ENCODE assay signal across 16 cellular contexts in genomic region chr2:134146620-134147019, GRCh38.
A peak's percentile ranks its signal among the peaks of the same experiment; 100 is the strongest.
DNase-seq lines count a peak whose midpoint lies in the region; ATAC-seq lines count a peak whose summit lies in the region.
"Had no signal": no experiment of that assay in that cellular context is flagged by ENCODE, and none has a peak within 500 bp of the region (broad histone marks: within the 10 kb centered on the region; RNA-seq: fewer than 3 reads in every experiment).

No MANE protein-coding gene starts in this region.

- H3K23ac ChIP-seq in trophoblast cell (ENCODE audit: low read length): no peak overlapping the region

- peaks cover 2% of the 10 kb centered on the region for H3K79me1 ChIP-seq in trophoblast cell (ENCODE audit: low read length)

- H2AK5ac ChIP-seq in trophoblast cell (ENCODE audit: low read length): no peak overlapping the region

- ATAC-seq in GM19395 (IDR thresholded peaks at IDR 0.05; ENCODE audit: unreplicated experiment) (peak; percentile 50), esophagus mucosa (peak; percentile 71), GM21360 (IDR thresholded peaks at IDR 0.05; ENCODE audit: unreplicated experiment) (no peak)
- ATAC-seq in activated CD8-positive, alpha-beta memory T cell treated with anti-CD3 and anti-CD28 coated beads, Interleukin-2, amount 10 ng/mL, durations not matched to agents 7 days and 5 days: no peak

- H4K8ac ChIP-seq in trophoblast cell (ENCODE audit: low read depth, low read length): no peak overlapping the region

- H3K4me2 ChIP-seq in trophoblast cell (ENCODE audit: low read length): no peak overlapping the region
- H3K4me2 ChIP-seq: KMS-11 had no signal

- H3K27me3 ChIP-seq in trophoblast cell (ENCODE audit: insufficient read depth, low read length): no peaks in the 10 kb centered on the region
- H3K27me3 ChIP-seq: transverse colon had no signal

- H3K27ac ChIP-seq in trophoblast cell (ENCODE audit: low read depth, low read length): no peak overlapping the region
- H3K27ac ChIP-seq: KMS-11, transverse colon had no signal

- H2BK120ac ChIP-seq in trophoblast cell (ENCODE audit: insufficient read depth, low read length, poor library complexity): no peak overlapping the region

- H3K27ac Mint-ChIP-seq in activated CD8-positive, alpha-beta memory T cell treated with anti-CD3 and anti-CD28 coated beads, Interleukin-2, amount 10 ng/mL, durations not matched to agents 7 days and 5 days: no peak overlapping the region
- H3K27ac Mint-ChIP-seq: nephron progenitor cell had no signal

- H2BK5ac ChIP-seq in trophoblast cell (ENCODE audit: low read depth, low read length, poor library complexity): no peak overlapping the region

- H3K36me3 Mint-ChIP-seq in activated CD8-positive, alpha-beta memory T cell treated with anti-CD3 and anti-CD28 coated beads, Interleukin-2, amount 10 ng/mL, durations not matched to agents 7 days and 5 days: peaks cover 2% of the 10 kb centered on the region

- no peak overlapping the region for H3K4ac ChIP-seq in trophoblast cell (ENCODE audit: low read depth, low read length)

- H3K4me1 ChIP-seq in trophoblast cell (ENCODE audit: control insufficient read depth in 1 of 2, insufficient read depth in 2 of 2, low read length in 2 of 2): peaks cover 12 to 20% of the 10 kb centered on the region in 2 experiments

- H2AFZ ChIP-seq in trophoblast cell (ENCODE audit: insufficient read depth, low read length, poor library complexity): no peak overlapping the region

- H3K79me2 ChIP-seq in trophoblast cell (ENCODE audit: control insufficient read depth, insufficient read depth, low read length, poor library complexity): no peaks in the 10 kb centered on the region

- H4K91ac ChIP-seq in trophoblast cell (ENCODE audit: low read depth, low read length): no peak overlapping the region

- no peak overlapping the region for H2BK12ac ChIP-seq in trophoblast cell (ENCODE audit: low read length)

- peaks cover 8% of the 10 kb centered on the region for H3K4me1 Mint-ChIP-seq in activated CD8-positive, alpha-beta memory T cell treated with anti-CD3 and anti-CD28 coated beads, Interleukin-2, amount 10 ng/mL, durations not matched to agents 7 days and 5 days

- no peak overlapping the region for H3K18ac ChIP-seq in trophoblast cell (ENCODE audit: low read length)

- H3K27me3 Mint-ChIP-seq in activated CD8-positive, alpha-beta memory T cell treated with anti-CD3 and anti-CD28 coated beads, Interleukin-2, amount 10 ng/mL, durations not matched to agents 7 days and 5 days: no peaks in the 10 kb centered on the region

- CTCF ChIA-PET in activated CD8-positive, alpha-beta memory T cell treated with anti-CD3 and anti-CD28 coated beads, Interleukin-2, amount 10 ng/mL, durations not matched to agents 7 days and 5 days (lab: Charles Lee): no interaction called here

- no peaks in the 10 kb centered on the region for H3K36me3 ChIP-seq in trophoblast cell (ENCODE audit: control insufficient read depth in 1 of 2, insufficient read depth in 2 of 2, low read length in 2 of 2)
- H3K36me3 ChIP-seq: transverse colon had no signal

- no peak overlapping the region for H3K4me3 ChIP-seq in trophoblast cell (ENCODE audit: low read depth, low read length)
- H3K4me3 ChIP-seq: transverse colon had no signal

- no peaks in the 10 kb centered on the region for H3K9me3 Mint-ChIP-seq in activated CD8-positive, alpha-beta memory T cell treated with anti-CD3 and anti-CD28 coated beads, Interleukin-2, amount 10 ng/mL, durations not matched to agents 7 days and 5 days (ENCODE audit: low read depth)
- H3K9me3 Mint-ChIP-seq: nephron progenitor cell had no signal

- DNase-seq in RPMI8226: peak; percentile 58
- DNase-seq in trophoblast cell: peak; percentile 96
- DNase-seq in retina: no peak
- DNase-seq in NCI-H345 (lab: John Stamatoyannopoulos, UW): no peak
- no peak for DNase-seq in activated CD8-positive, alpha-beta memory T cell treated with anti-CD3 and anti-CD28 coated beads, Interleukin-2, amount 10 ng/mL, durations not matched to agents 7 days and 5 days
- DNase-seq: activated CD4-positive, alpha-beta T cell treated with anti-CD3 and anti-CD28 coated beads, Interleukin-2, amount 50 U/mL, for 1 hour; activated gamma-delta T cell; cerebellar nuclear complex; NCI-H2029 treated with DMSO at 0.1 percent for 48 hours; nephron progenitor cell; OCI-M1; transverse colon had no signal

- no CpG with 5 or more reads among the region's 5 CpGs for WGBS in trophoblast cell (ENCODE audit: extremely low coverage, insufficient coverage, insufficient read length)

- no peak overlapping the region for H3K9ac ChIP-seq in trophoblast cell (ENCODE audit: low read length)
- H3K9ac ChIP-seq: KMS-11 had no signal

- H3K4me3 Mint-ChIP-seq in activated CD8-positive, alpha-beta memory T cell treated with anti-CD3 and anti-CD28 coated beads, Interleukin-2, amount 10 ng/mL, durations not matched to agents 7 days and 5 days: no peak overlapping the region
- H3K4me3 Mint-ChIP-seq: nephron progenitor cell had no signal

- H4K12ac ChIP-seq in trophoblast cell (ENCODE audit: low read depth, low read length): no peak overlapping the region

- H3K14ac ChIP-seq in trophoblast cell (ENCODE audit: low read length): no peak overlapping the region

- no peaks in the 10 kb centered on the region for H3K9me3 ChIP-seq in trophoblast cell (ENCODE audit: insufficient read depth, low read depth, low read length)
- H3K9me3 ChIP-seq: transverse colon had no signal

Comparison
In these comparisons a context has a peak if more than half of its experiments do, and no peak if none do; other contexts are left out.
1. ATAC-seq: peak in GM19395 (single experiment) and esophagus mucosa (single experiment); none in GM21360 (single experiment) and activated CD8-positive, alpha-beta memory T cell treated with anti-CD3 and anti-CD28 coated beads, Interleukin-2, amount 10 ng/mL, durations not matched to agents 7 days and 5 days (single experiment).
2. DNase-seq: peak in RPMI8226 (single experiment) and trophoblast cell (2 of 2); none in retina (single experiment), NCI-H345 (single experiment) and activated CD8-positive, alpha-beta memory T cell treated with anti-CD3 and anti-CD28 coated beads, Interleukin-2, amount 10 ng/mL, durations not matched to agents 7 days and 5 days (single experiment).